8 cellular contexts compared by ENCODE assay signal in genomic region chr9:113233146-113233545, GRCh38. TPM values are rescaled to one million over a fixed set of nuclear protein-coding genes. Genes with fewer than 3 reads are reported as not detected.
DNase-seq lines count a peak whose midpoint lies in the region; ATAC-seq and TF ChIP-seq lines count a peak whose summit lies in the region.

No MANE protein-coding gene starts in this region.

- peaks cover 41% of the 10 kb centered on the region for H3K4me1 Mint-ChIP-seq in activated T-helper 1 cell treated with anti-CD3 and anti-CD28 coated beads, Interleukin-12 subunit alpha, Interleukin-12 subunit beta, Interleukin-2, Interleukin-4 antibody, amounts not matched to agents 30 ng/mL and 10 ng/mL and 1 ng/mL, durations not matched to agents 14 hours and 24 hours and 36 hours (ENCODE audit: low read depth)
- H3K4me1 Mint-ChIP-seq in naive B cell: peaks cover 11 to 25% (median 12%) of the 10 kb centered on the region in 3 donors

- no peak for TF ChIP-seq POLR2A in erythroblast (IDR thresholded peaks at IDR 0.05; ENCODE audit: low read length)

- intact Hi-C loops in activated T-helper 1 cell treated with anti-CD3 and anti-CD28 coated beads, Interleukin-12 subunit alpha, Interleukin-12 subunit beta, Interleukin-2, Interleukin-4 antibody, amounts not matched to agents 30 ng/mL and 10 ng/mL and 1 ng/mL, durations not matched to agents 14 hours and 24 hours and 36 hours (cut with micrococcal nuclease): no loop called here

- H3K9me3 Mint-ChIP-seq in activated T-helper 1 cell treated with anti-CD3 and anti-CD28 coated beads, Interleukin-12 subunit alpha, Interleukin-12 subunit beta, Interleukin-2, Interleukin-4 antibody, amounts not matched to agents 30 ng/mL and 10 ng/mL and 1 ng/mL, durations not matched to agents 14 hours and 24 hours and 36 hours: no peaks in the 10 kb centered on the region
- H3K9me3 Mint-ChIP-seq in naive B cell: no peaks in the 10 kb centered on the region

- H3K27me3 Mint-ChIP-seq in activated T-helper 1 cell treated with anti-CD3 and anti-CD28 coated beads, Interleukin-12 subunit alpha, Interleukin-12 subunit beta, Interleukin-2, Interleukin-4 antibody, amounts not matched to agents 30 ng/mL and 10 ng/mL and 1 ng/mL, durations not matched to agents 14 hours and 24 hours and 36 hours (ENCODE audit: insufficient read depth): no peaks in the 10 kb centered on the region
- H3K27me3 Mint-ChIP-seq in naive B cell: no peaks in the 10 kb centered on the region

- DNase-seq in activated T-helper 1 cell treated with anti-CD3 and anti-CD28 coated beads, Interleukin-12 subunit alpha, Interleukin-12 subunit beta, Interleukin-2, Interleukin-4 antibody, amounts not matched to agents 30 ng/mL and 10 ng/mL and 1 ng/mL, durations not matched to agents 14 hours and 24 hours and 36 hours (ENCODE audit: low spot score): no peak
- DNase-seq in naive B cell (no peak), erythroblast (lab: John Stamatoyannopoulos, UW) (no peak), globus pallidus (ENCODE audit: low spot score) (no peak)
- DNase-seq in NK-92 treated with Interleukin-12 subunit alpha and Interleukin-12 subunit beta, amount 100 ng/mL, for 24 hours (lab: John Stamatoyannopoulos, UW): no peak
- DNase-seq in stimulated activated CD8-positive, alpha-beta memory T cell treated with anti-CD3 and anti-CD28 coated beads, Interleukin-4, amount 100 ng/mL, for 48 hours: no peak

- no peak overlapping the region for H3K4me3 Mint-ChIP-seq in activated T-helper 1 cell treated with anti-CD3 and anti-CD28 coated beads, Interleukin-12 subunit alpha, Interleukin-12 subunit beta, Interleukin-2, Interleukin-4 antibody, amounts not matched to agents 30 ng/mL and 10 ng/mL and 1 ng/mL, durations not matched to agents 14 hours and 24 hours and 36 hours
- peak overlapping the region; percentile 3 to 86 (median 68) for H3K4me3 Mint-ChIP-seq in naive B cell

- ATAC-seq in GM18517 (IDR thresholded peaks at IDR 0.05; ENCODE audit: unreplicated experiment) (peak; percentile 28), HG03095 (IDR thresholded peaks at IDR 0.05; ENCODE audit: unreplicated experiment) (peak; percentile 28), naive B cell (ENCODE audit: low read depth in 2 of 2) (peak; percentile 47 to 56)

- peak overlapping the region; percentile 70 for H3K27ac Mint-ChIP-seq in activated T-helper 1 cell treated with anti-CD3 and anti-CD28 coated beads, Interleukin-12 subunit alpha, Interleukin-12 subunit beta, Interleukin-2, Interleukin-4 antibody, amounts not matched to agents 30 ng/mL and 10 ng/mL and 1 ng/mL, durations not matched to agents 14 hours and 24 hours and 36 hours
- peak overlapping the region; percentile 33 to 97 (median 86) for H3K27ac Mint-ChIP-seq in naive B cell

- peaks cover 3% of the 10 kb centered on the region for H3K36me3 Mint-ChIP-seq in activated T-helper 1 cell treated with anti-CD3 and anti-CD28 coated beads, Interleukin-12 subunit alpha, Interleukin-12 subunit beta, Interleukin-2, Interleukin-4 antibody, amounts not matched to agents 30 ng/mL and 10 ng/mL and 1 ng/mL, durations not matched to agents 14 hours and 24 hours and 36 hours (ENCODE audit: low read depth)
- H3K36me3 Mint-ChIP-seq in naive B cell: no peaks in the 10 kb centered on the region

RNA-seq across cellular contexts. Expression of gene SLC31A1, which starts 11.8 kb away (rescaled TPM):
- total RNA-seq in activated T-helper 1 cell treated with anti-CD3 and anti-CD28 coated beads, Interleukin-12 subunit alpha, Interleukin-12 subunit beta, Interleukin-2, Interleukin-4 antibody, amounts not matched to agents 30 ng/mL and 10 ng/mL and 1 ng/mL, durations not matched to agents 14 hours and 24 hours and 36 hours: 16.1 and 17.6 TPM in 2 replicates
- 1 to 10 TPM in 5 of 6 donors, not detected in 1; 1.5 to 2.7 (median 2.0) TPM for polyA plus RNA-seq in naive B cell (ENCODE audit: low read depth in 6 of 6)

RNA-seq across cellular contexts. Expression of gene FKBP15, which starts 12.1 kb away (rescaled TPM):
- 34.9 and 35.8 TPM in 2 replicates for total RNA-seq in activated T-helper 1 cell treated with anti-CD3 and anti-CD28 coated beads, Interleukin-12 subunit alpha, Interleukin-12 subunit beta, Interleukin-2, Interleukin-4 antibody, amounts not matched to agents 30 ng/mL and 10 ng/mL and 1 ng/mL, durations not matched to agents 14 hours and 24 hours and 36 hours
- polyA plus RNA-seq in naive B cell (ENCODE audit: low read depth in 6 of 6): 10 to 100 TPM in 4 of 6 donors, 1 to 10 TPM in 2; 1.9 to 19.7 (median 11.1) TPM

RNA-seq across cellular contexts. Expression of gene CDC26, which starts 42.2 kb away (rescaled TPM):
- 49.9 and 50.6 TPM in 2 replicates for total RNA-seq in activated T-helper 1 cell treated with anti-CD3 and anti-CD28 coated beads, Interleukin-12 subunit alpha, Interleukin-12 subunit beta, Interleukin-2, Interleukin-4 antibody, amounts not matched to agents 30 ng/mL and 10 ng/mL and 1 ng/mL, durations not matched to agents 14 hours and 24 hours and 36 hours
- 100 to 1,000 TPM in 5 of 6 donors, 10 to 100 TPM in 1; 99.0 to 184 (median 138) TPM for polyA plus RNA-seq in naive B cell (ENCODE audit: low read depth in 6 of 6)

RNA-seq across cellular contexts. Expression of gene PRPF4, which starts 42.3 kb away (rescaled TPM):
- total RNA-seq in activated T-helper 1 cell treated with anti-CD3 and anti-CD28 coated beads, Interleukin-12 subunit alpha, Interleukin-12 subunit beta, Interleukin-2, Interleukin-4 antibody, amounts not matched to agents 30 ng/mL and 10 ng/mL and 1 ng/mL, durations not matched to agents 14 hours and 24 hours and 36 hours: 59.2 and 60.2 TPM in 2 replicates
- 10 to 100 TPM in 5 of 6 donors, 1 to 10 TPM in 1; 8.2 to 28.2 (median 22.4) TPM for polyA plus RNA-seq in naive B cell (ENCODE audit: low read depth in 6 of 6)
